Comparison of ENCODE assay signal across 10 cellular contexts in the genomic region with DNA sequence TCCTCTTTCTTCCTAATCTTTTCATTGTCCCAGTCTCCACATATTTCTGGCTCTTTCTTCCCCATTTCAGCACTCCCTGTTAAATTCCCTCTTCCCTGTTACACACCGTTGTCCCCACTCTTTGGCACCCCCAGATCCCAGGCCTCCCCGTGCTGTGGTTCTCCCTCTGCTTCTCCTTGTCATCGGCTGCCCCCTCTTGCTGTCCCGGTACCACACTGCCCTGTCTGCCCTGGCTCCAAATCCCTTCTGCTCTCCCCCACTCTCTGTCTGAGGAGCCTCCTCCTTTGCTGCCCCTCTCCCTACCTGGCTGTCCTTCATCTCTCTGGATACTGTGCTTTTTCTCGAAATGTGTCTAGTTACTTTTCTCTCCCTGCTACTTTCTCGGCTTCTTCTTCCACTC. TPM values are rescaled to one million over a fixed set of nuclear protein-coding genes. Genes with fewer than 3 reads are reported as not detected.
DNase-seq lines count a peak whose midpoint lies in the region; ATAC-seq and TF ChIP-seq lines count a peak whose summit lies in the region.
"Had no signal": no experiment of that assay in that cellular context is flagged by ENCODE, and none has a peak within 500 bp of the region (broad histone marks: within the 10 kb centered on the region; RNA-seq: fewer than 3 reads in every experiment).

No MANE protein-coding gene starts in this region.

- H3K9ac ChIP-seq in colonic mucosa (ENCODE audit: low read depth in 2 of 2, low read length in 2 of 2) (peak overlapping the region; percentile 53 to 68), muscle layer of colon (ENCODE audit: low read length) (peak overlapping the region; percentile 65)

- H3K4me3 Mint-ChIP-seq in activated naive CD4-positive, alpha-beta T cell treated with anti-CD3 and anti-CD28 coated beads, Interleukin-2, amount 50 U/mL, for 24 hours = peak overlapping the region; percentile 43

- H3K4me1 Mint-ChIP-seq in activated naive CD4-positive, alpha-beta T cell treated with anti-CD3 and anti-CD28 coated beads, Interleukin-2, amount 50 U/mL, for 24 hours = peaks cover 9% of the 10 kb centered on the region

- 39 to 43% methylated on average over 6 of the region's 6 CpGs for WGBS in upper lobe of left lung, 2 donors

- H3K36me3 ChIP-seq in colonic mucosa (no peaks in the 10 kb centered on the region), muscle layer of colon (ENCODE audit: insufficient read depth, low read length) (no peaks in the 10 kb centered on the region), upper lobe of left lung (no peaks in the 10 kb centered on the region)

- ATAC-seq in activated naive CD4-positive, alpha-beta T cell treated with anti-CD3 and anti-CD28 coated beads, Interleukin-2, amount 50 U/mL, for 72 hours = no peak
- ATAC-seq in upper lobe of left lung (ENCODE audit: low FRiP score in 2 of 2) = no peak
- no peak for ATAC-seq in HG02852 (IDR thresholded peaks at IDR 0.05; ENCODE audit: unreplicated experiment)

- intact Hi-C loops in colonic mucosa (cut with DNase I) = no loop called here

- peaks cover 39% of the 10 kb centered on the region for H3K36me3 Mint-ChIP-seq in activated naive CD4-positive, alpha-beta T cell treated with anti-CD3 and anti-CD28 coated beads, Interleukin-2, amount 50 U/mL, for 24 hours
- peaks cover 51 to 52% of the 10 kb centered on the region in 2 donors for H3K36me3 Mint-ChIP-seq in activated naive CD4-positive, alpha-beta T cell treated with anti-CD3 and anti-CD28 coated beads, Interleukin-2, amount 50 U/mL, for 72 hours

- H3K27ac Mint-ChIP-seq in activated naive CD4-positive, alpha-beta T cell treated with anti-CD3 and anti-CD28 coated beads, Interleukin-2, amount 50 U/mL, for 24 hours = no peak overlapping the region
- H3K27ac Mint-ChIP-seq in activated naive CD4-positive, alpha-beta T cell treated with anti-CD3 and anti-CD28 coated beads, Interleukin-2, amount 50 U/mL, for 72 hours = peak overlapping the region in 1 of 2 donors; percentile 56

- no peak for TF ChIP-seq EP300 in upper lobe of left lung (IDR thresholded peaks at IDR 0.05)

- peaks cover 25% of the 10 kb centered on the region for H3K9me3 Mint-ChIP-seq in activated naive CD4-positive, alpha-beta T cell treated with anti-CD3 and anti-CD28 coated beads, Interleukin-2, amount 50 U/mL, for 24 hours
- H3K9me3 Mint-ChIP-seq in activated naive CD4-positive, alpha-beta T cell treated with anti-CD3 and anti-CD28 coated beads, Interleukin-2, amount 50 U/mL, for 72 hours = peaks cover 35 to 45% of the 10 kb centered on the region in 2 donors

- H3K4me1 ChIP-seq in colonic mucosa = no peaks in the 10 kb centered on the region
- H3K4me1 ChIP-seq in muscle layer of colon (ENCODE audit: insufficient read depth, low read length) = peaks cover 11% of the 10 kb centered on the region
- peaks cover 4 to 14% (median 7%) of the 10 kb centered on the region in 4 donors for H3K4me1 ChIP-seq in upper lobe of left lung

- peak overlapping the region; percentile 43 for H3K4me3 ChIP-seq in colonic mucosa
- H3K4me3 ChIP-seq in muscle layer of colon (ENCODE audit: low read depth in 1 of 2, low read length in 2 of 2) = peak overlapping the region; percentile 67 to 77
- H3K4me3 ChIP-seq in upper lobe of left lung = peak overlapping the region; percentile 44 to 71 (median 58)

- peaks cover 6% of the 10 kb centered on the region for H3K27me3 Mint-ChIP-seq in activated naive CD4-positive, alpha-beta T cell treated with anti-CD3 and anti-CD28 coated beads, Interleukin-2, amount 50 U/mL, for 24 hours

- DNase-seq in activated naive CD4-positive, alpha-beta T cell treated with anti-CD3 and anti-CD28 coated beads, Interleukin-2, amount 50 U/mL, for 72 hours (ENCODE audit: low spot score in 2 of 2) = no peak
- DNase-seq in colonic mucosa = no peak
- no peak for DNase-seq in upper lobe of left lung
- no peak for DNase-seq in NCI-H2081 treated with DMSO at 0.1 percent for 48 hours (lab: John Stamatoyannopoulos, UW)
- DNase-seq in COLO829 (ENCODE audit: low spot score) = no peak
- DNase-seq: activated CD4-positive, alpha-beta T cell treated with anti-CD3 and anti-CD28 coated beads for 4 hours; NCI-H1105 treated with DMSO at 0.1 percent for 48 hours had no signal

- no peaks in the 10 kb centered on the region for H3K27me3 ChIP-seq in colonic mucosa
- no peaks in the 10 kb centered on the region for H3K27me3 ChIP-seq in muscle layer of colon (ENCODE audit: control insufficient read depth in 1 of 2, insufficient read depth in 2 of 2, low read length in 2 of 2)
- peaks cover 0 to 5% (median 0%) of the 10 kb centered on the region in 4 donors for H3K27me3 ChIP-seq in upper lobe of left lung

- TF ChIP-seq CTCF in colonic mucosa (IDR thresholded peaks at IDR 0.05) = no peak
- TF ChIP-seq CTCF in upper lobe of left lung (IDR thresholded peaks at IDR 0.05) = no peak

- TF ChIP-seq POLR2A in upper lobe of left lung (IDR thresholded peaks at IDR 0.05) = no peak

- H3K27ac ChIP-seq in colonic mucosa (no peak overlapping the region), muscle layer of colon (ENCODE audit: low read depth, low read length) (peak overlapping the region; percentile 63), upper lobe of left lung (no peak overlapping the region)

- H3K9me3 ChIP-seq in colonic mucosa = no peaks in the 10 kb centered on the region
- no peaks in the 10 kb centered on the region for H3K9me3 ChIP-seq in muscle layer of colon (ENCODE audit: low read length)
- H3K9me3 ChIP-seq in upper lobe of left lung = peaks cover 0 to 20% (median 9%) of the 10 kb centered on the region in 4 donors

RNA-seq across cellular contexts. Expression of gene ZNF415, which starts 1.0 kb away (rescaled TPM):
- total RNA-seq in activated naive CD4-positive, alpha-beta T cell treated with anti-CD3 and anti-CD28 coated beads, Interleukin-2, amount 50 U/mL, for 72 hours = 1 to 10 TPM; 1.6 to 2.8 TPM
- 1 to 10 TPM; 2.0 to 4.9 TPM for total RNA-seq in colonic mucosa
- 1 to 10 TPM; 2.4 to 7.9 (median 4.3) TPM for total RNA-seq in upper lobe of left lung

RNA-seq across cellular contexts. Expression of gene ZNF347, which starts 27.1 kb away (rescaled TPM):
- total RNA-seq in activated naive CD4-positive, alpha-beta T cell treated with anti-CD3 and anti-CD28 coated beads, Interleukin-2, amount 50 U/mL, for 72 hours = 1 to 10 TPM; 5.6 TPM
- 1 to 10 TPM; 6.2 to 7.6 TPM for total RNA-seq in colonic mucosa
- 10 to 100 TPM in 4 of 6 donors, 1 to 10 TPM in 2; 5.3 to 21.0 (median 10.3) TPM for total RNA-seq in upper lobe of left lung

RNA-seq across cellular contexts. Expression of gene ZNF160, which starts 28.5 kb away (rescaled TPM):
- total RNA-seq in activated naive CD4-positive, alpha-beta T cell treated with anti-CD3 and anti-CD28 coated beads, Interleukin-2, amount 50 U/mL, for 72 hours = 10 to 100 TPM; 32.7 to 54.8 TPM
- total RNA-seq in colonic mucosa (10 to 100 TPM; 15.5 to 20.9 TPM), upper lobe of left lung (100 to 1,000 TPM in 1 of 6 donors, 10 to 100 TPM in 5; 25.0 to 150 (median 48.5) TPM)
